ENCODE assay signal across 27 cellular contexts in genomic region chrX:27694667-27695066, GRCh38.
"Had no signal": no experiment of that assay in that cellular context is flagged by ENCODE, and none has a peak within 500 bp of the region (broad histone marks: within the 10 kb centered on the region; RNA-seq: fewer than 3 reads in every experiment).

No MANE protein-coding gene starts in this region.

- H3K36me3 Mint-ChIP-seq: mesothelial cell of epicardium, naive B cell had no signal

- ATAC-seq: effector memory CD8-positive, alpha-beta T cell; esophagus mucosa; gastrocnemius medialis; heart right ventricle; left cardiac atrium; left lung; left ventricle myocardium superior; lower lobe of right lung; mucosa of descending colon had no signal

- H3K4me1 ChIP-seq: esophagus squamous epithelium, gastrocnemius medialis, heart right ventricle, left lung, lower lobe of right lung had no signal

- H3K27ac ChIP-seq: epithelial cell of prostate, esophagus squamous epithelium, gastrocnemius medialis, heart right ventricle, left lung, lower lobe of right lung had no signal

- H3K27me3 Mint-ChIP-seq: dendritic cell treated with granulocyte-macrophage colony-stimulating factor and Interleukin-4, amounts not matched to agents 40 ng/mL and 50 ng/mL, for 4 days; effector memory CD8-positive, alpha-beta T cell; naive B cell had no signal

- DNase-seq: cortex of kidney; effector CD8-positive, alpha-beta T cell; effector memory CD8-positive, alpha-beta T cell; endodermal cell; erythroblast; esophagus squamous epithelium; foreskin fibroblast; foreskin melanocyte; gastrocnemius medialis; glutamatergic neuron; head of caudate nucleus; heart right ventricle; hippocampal formation; left cardiac atrium; left lung; left ventricle myocardium superior; lower lobe of right lung; mesenchymal stem cell; mucosa of descending colon; naive B cell had no signal

- H3K9me3 ChIP-seq: esophagus squamous epithelium, gastrocnemius medialis, heart right ventricle, left lung, lower lobe of right lung, mucosa of descending colon had no signal

- H3K9me3 Mint-ChIP-seq: effector memory CD8-positive, alpha-beta T cell had no signal

- H3K4me3 Mint-ChIP-seq: dendritic cell treated with granulocyte-macrophage colony-stimulating factor and Interleukin-4, amounts not matched to agents 40 ng/mL and 50 ng/mL, for 4 days; effector memory CD8-positive, alpha-beta T cell; endodermal cell; mesothelial cell of epicardium; naive B cell had no signal

- FAIRE-seq: endometrium, islet of Langerhans, keratinocyte had no signal

- H3K36me3 ChIP-seq: esophagus squamous epithelium, gastrocnemius medialis, heart right ventricle, left lung, lower lobe of right lung had no signal

- H3K4me1 Mint-ChIP-seq: endodermal cell, mesothelial cell of epicardium, naive B cell had no signal

- H3K27ac Mint-ChIP-seq: dendritic cell treated with granulocyte-macrophage colony-stimulating factor and Interleukin-4, amounts not matched to agents 40 ng/mL and 50 ng/mL, for 4 days; effector memory CD8-positive, alpha-beta T cell; endodermal cell; mesothelial cell of epicardium; naive B cell had no signal

- H3K4me3 ChIP-seq: esophagus squamous epithelium, gastrocnemius medialis, heart right ventricle, left lung, lower lobe of right lung, mucosa of descending colon had no signal

- H3K27me3 ChIP-seq: esophagus squamous epithelium, gastrocnemius medialis, heart right ventricle had no signal
